In genomic region chr15:80831606-80832224, GRCh38 we compare ENCODE assay signal across 23 cellular contexts. TPM values are rescaled to one million over a fixed set of nuclear protein-coding genes. Genes with fewer than 3 reads are reported as not detected.
"Had no signal": no experiment of that assay in that cellular context is flagged by ENCODE, and none has a peak within 500 bp of the region (broad histone marks: within the 10 kb centered on the region; RNA-seq: fewer than 3 reads in every experiment).

No MANE protein-coding gene starts in this region.

- H3K4me3 ChIP-seq: hepatocyte, mucosa of descending colon, spleen, testis, vagina had no signal

- H3K27me3 ChIP-seq: brain microvascular endothelial cell, foreskin keratinocyte, hepatocyte, spleen, testis, vagina had no signal

- H3K4me1 ChIP-seq: foreskin keratinocyte, spleen, testis had no signal

- DNase-seq: activated T-cell treated with anti-CD3 and anti-CD28 coated beads, Interleukin-2, amount 50 U/mL, for 24 hours; aorta; brain microvascular endothelial cell; effector memory CD4-positive, alpha-beta T cell; foreskin keratinocyte; islet precursor cell; left cardiac atrium; mucosa of descending colon; naive thymus-derived CD4-positive, alpha-beta T cell; occipital lobe; posterior cingulate gyrus; spleen; stimulated activated CD4-positive, alpha-beta T cell treated with anti-CD3 and anti-CD28 coated beads, Interleukin-4, amount 100 ng/mL, for 1 hour; stimulated activated naive CD4-positive, alpha-beta T cell; testis; WERI-Rb-1 had no signal

- H3K36me3 Mint-ChIP-seq: activated naive CD4-positive, alpha-beta T cell treated with anti-CD3 and anti-CD28 coated beads, Interleukin-2, amount 50 U/mL, for 72 hours; memory B cell; naive thymus-derived CD4-positive, alpha-beta T cell; type B pancreatic cell had no signal

- H3K4me2 ChIP-seq: hepatocyte had no signal

- H3K4me1 Mint-ChIP-seq: activated T-helper 17 cell treated with anti-CD3 and anti-CD28 coated beads, Interleukin-2, amount 50 U/mL, for 72 hours; memory B cell; neural crest cell had no signal

- H3K79me2 ChIP-seq: hepatocyte had no signal

- H3K4me3 Mint-ChIP-seq: activated T-cell treated with anti-CD3 and anti-CD28 coated beads, Interleukin-2, amount 50 U/mL, for 24 hours; activated T-helper 17 cell treated with anti-CD3 and anti-CD28 coated beads, Interleukin-2, amount 50 U/mL, for 72 hours; memory B cell; naive thymus-derived CD4-positive, alpha-beta T cell; neural crest cell; type B pancreatic cell had no signal

- ATAC-seq: activated naive CD4-positive, alpha-beta T cell treated with anti-CD3 and anti-CD28 coated beads, Interleukin-2, amount 50 U/mL, for 72 hours; activated T-helper 17 cell treated with anti-CD3 and anti-CD28 coated beads, Interleukin-2, amount 50 U/mL, for 72 hours; foreskin keratinocyte; left cardiac atrium; mucosa of descending colon; naive thymus-derived CD4-positive, alpha-beta T cell had no signal

- H3K27ac Mint-ChIP-seq: activated naive CD4-positive, alpha-beta T cell treated with anti-CD3 and anti-CD28 coated beads, Interleukin-2, amount 50 U/mL, for 72 hours; activated T-cell treated with anti-CD3 and anti-CD28 coated beads, Interleukin-2, amount 50 U/mL, for 24 hours; activated T-helper 17 cell treated with anti-CD3 and anti-CD28 coated beads, Interleukin-2, amount 50 U/mL, for 72 hours; memory B cell; naive thymus-derived CD4-positive, alpha-beta T cell; type B pancreatic cell had no signal

- H3K27ac ChIP-seq: brain microvascular endothelial cell, foreskin keratinocyte, hepatocyte, spleen, testis, vagina, WERI-Rb-1 had no signal

- H3K9me3 ChIP-seq: mucosa of descending colon, spleen, testis, vagina had no signal

- H3K36me3 ChIP-seq: brain microvascular endothelial cell, spleen, vagina, WERI-Rb-1 had no signal

- H2AFZ ChIP-seq: hepatocyte had no signal

- H3K27me3 Mint-ChIP-seq: activated T-cell treated with anti-CD3 and anti-CD28 coated beads, Interleukin-2, amount 50 U/mL, for 24 hours; activated T-helper 17 cell treated with anti-CD3 and anti-CD28 coated beads, Interleukin-2, amount 50 U/mL, for 72 hours; memory B cell; type B pancreatic cell had no signal

- H3K9me3 Mint-ChIP-seq: activated naive CD4-positive, alpha-beta T cell treated with anti-CD3 and anti-CD28 coated beads, Interleukin-2, amount 50 U/mL, for 72 hours; activated T-cell treated with anti-CD3 and anti-CD28 coated beads, Interleukin-2, amount 50 U/mL, for 24 hours; activated T-helper 17 cell treated with anti-CD3 and anti-CD28 coated beads, Interleukin-2, amount 50 U/mL, for 72 hours; memory B cell; naive thymus-derived CD4-positive, alpha-beta T cell; neural crest cell; type B pancreatic cell had no signal

RNA-seq across cellular contexts. Expression of gene CEMIP, which starts 52.5 kb away (rescaled TPM):
- total RNA-seq: activated naive CD4-positive, alpha-beta T cell treated with anti-CD3 and anti-CD28 coated beads, Interleukin-2, amount 50 U/mL, for 72 hours; naive thymus-derived CD4-positive, alpha-beta T cell had no signal
